In the genomic region with DNA sequence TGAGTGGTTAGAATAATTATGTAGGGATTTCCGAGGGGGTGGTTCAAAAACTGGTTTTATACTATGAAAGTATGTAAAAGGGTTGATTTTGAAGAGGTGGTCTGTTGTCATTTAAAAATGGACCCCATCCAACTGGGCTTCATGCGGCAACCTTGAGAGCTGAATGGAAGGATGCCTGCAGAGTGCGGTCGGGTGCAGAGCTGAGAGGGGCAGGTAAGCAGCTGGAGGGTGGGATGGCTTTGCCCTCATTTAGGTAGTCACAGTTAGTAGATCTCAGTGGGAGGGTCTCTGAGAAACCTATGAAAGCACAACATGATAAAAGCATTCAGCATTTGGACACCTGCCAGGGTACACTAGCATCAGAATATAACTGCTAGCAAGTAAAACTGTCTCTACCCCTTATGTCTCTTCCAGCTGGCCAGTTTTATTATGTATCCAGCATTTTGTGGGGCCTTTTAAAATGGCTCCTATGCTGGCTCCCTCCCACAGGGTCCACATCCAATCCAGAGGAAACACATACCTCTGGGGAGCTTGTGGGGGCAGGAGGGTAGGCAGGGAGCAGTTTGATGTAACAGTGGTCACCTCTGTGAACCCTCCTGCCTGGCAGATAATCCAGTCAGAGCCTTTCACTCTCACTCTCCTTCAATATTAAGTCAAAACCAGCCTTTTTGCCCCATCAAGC, we compare ENCODE assay signal across 18 cellular contexts.
DNase-seq lines count a peak whose midpoint lies in the region; ATAC-seq and TF ChIP-seq lines count a peak whose summit lies in the region.
"Had no signal": no experiment of that assay in that cellular context is flagged by ENCODE, and none has a peak within 500 bp of the region (broad histone marks: within the 10 kb centered on the region; RNA-seq: fewer than 3 reads in every experiment).

No MANE protein-coding gene starts in this region.

- DNase-seq in GM23248, result no peak
- peak; percentile 31 for DNase-seq in M059J (ENCODE audit: low read depth)
- DNase-seq in adipocyte (ENCODE audit: low read depth), result no peak
- DNase-seq in mesenchymal stem cell, result no peak
- DNase-seq in NCI-H2196 (lab: John Stamatoyannopoulos, UW; ENCODE audit: unreplicated experiment), result no peak
- no peak for DNase-seq in naive thymus-derived CD4-positive, alpha-beta T cell
- DNase-seq in ascending aorta (ENCODE audit: low spot score in 2 of 2), result no peak
- DNase-seq: activated CD4-positive, alpha-beta memory T cell treated with anti-CD3 and anti-CD28 coated beads for 36 hours; activated naive CD4-positive, alpha-beta T cell treated with anti-CD3 and anti-CD28 coated beads for 36 hours; body of pancreas; foreskin melanocyte; GOT3; Karpas-422; left cardiac atrium; NCI-H1417 treated with DMSO at 0.1 percent for 48 hours; SIG-M5; T-helper 2 cell had no signal

- H3K4me1 Mint-ChIP-seq in naive thymus-derived CD4-positive, alpha-beta T cell, result peaks cover 0 to 2% (median 0%) of the 10 kb centered on the region in 7 donors

- peaks cover 0 to 6% (median 0%) of the 10 kb centered on the region in 11 donors for H3K9me3 Mint-ChIP-seq in naive thymus-derived CD4-positive, alpha-beta T cell
- H3K9me3 Mint-ChIP-seq: activated naive CD4-positive, alpha-beta T cell treated with anti-CD3 and anti-CD28 coated beads for 36 hours had no signal

- H3K9me3 ChIP-seq in GM23248 (ENCODE audit: low read depth) (no peaks in the 10 kb centered on the region), adipocyte (ENCODE audit: control insufficient read depth, low read length) (no peaks in the 10 kb centered on the region), mesenchymal stem cell (ENCODE audit: control insufficient read depth, low read length) (no peaks in the 10 kb centered on the region), ascending aorta (no peaks in the 10 kb centered on the region)
- no peaks in the 10 kb centered on the region for H3K9me3 ChIP-seq in naive thymus-derived CD4-positive, alpha-beta T cell (ENCODE audit: control insufficient read depth in 2 of 3, low read length in 3 of 3)
- H3K9me3 ChIP-seq: body of pancreas had no signal

- H2AFZ ChIP-seq in GM23248 (peak overlapping the region; percentile 29; the same call in 1 of the 2 replicates), mesenchymal stem cell (ENCODE audit: low read depth, low read length) (no peak overlapping the region)

- no peak overlapping the region for H3K14ac ChIP-seq in mesenchymal stem cell (ENCODE audit: low read length in 2 of 2)

- no peak overlapping the region for H2BK120ac ChIP-seq in mesenchymal stem cell (ENCODE audit: low read depth, low read length)

- peak overlapping the region; percentile 2 for H2AK5ac ChIP-seq in mesenchymal stem cell (ENCODE audit: low read length, severe bottlenecking)

- WGBS in GM23248 (ENCODE audit: low coverage in 1 of 2, low lambda C conversion rate in 2 of 2, missing lambda C conversion rate in 2 of 2), 2 experiments, result 95 to 97% methylated on average over 4 of the region's 4 CpGs
- WGBS in mesenchymal stem cell, result 95% methylated on average over 4 of the region's 4 CpGs

- peaks cover 16% of the 10 kb centered on the region for H3K4me1 ChIP-seq in GM23248 (ENCODE audit: insufficient read depth)
- H3K4me1 ChIP-seq in adipocyte (ENCODE audit: control insufficient read depth, insufficient read depth, low read length), result peaks cover 25% of the 10 kb centered on the region
- H3K4me1 ChIP-seq in mesenchymal stem cell (ENCODE audit: control insufficient read depth, insufficient read depth, low read depth, low read length), result peaks cover 4% of the 10 kb centered on the region
- no peaks in the 10 kb centered on the region for H3K4me1 ChIP-seq in naive thymus-derived CD4-positive, alpha-beta T cell (ENCODE audit: control insufficient read depth in 2 of 2, insufficient read depth in 2 of 2, low read length in 2 of 2)
- no peaks in the 10 kb centered on the region for H3K4me1 ChIP-seq in ascending aorta
- H3K4me1 ChIP-seq: body of pancreas had no signal

- intact Hi-C loops in naive thymus-derived CD4-positive, alpha-beta T cell (cut with micrococcal nuclease), result no loop called here
- intact Hi-C loops in ascending aorta (cut with DNase I), result no loop called here

- in situ Hi-C loops in GM23248 (cut with MboI), result no loop called here

- no peak overlapping the region for H4K8ac ChIP-seq in mesenchymal stem cell (ENCODE audit: low read length)

- H3K9ac ChIP-seq in GM23248, result no peak overlapping the region
- H3K9ac ChIP-seq in adipocyte (ENCODE audit: low read length), result no peak overlapping the region
- H3K9ac ChIP-seq in mesenchymal stem cell (ENCODE audit: low read length), result no peak overlapping the region

- H3K36me3 Mint-ChIP-seq in naive thymus-derived CD4-positive, alpha-beta T cell, result no peaks in the 10 kb centered on the region
- H3K36me3 Mint-ChIP-seq: activated CD4-positive, alpha-beta memory T cell treated with anti-CD3 and anti-CD28 coated beads for 36 hours had no signal

- no peak overlapping the region for H3K23ac ChIP-seq in mesenchymal stem cell (ENCODE audit: low read length in 2 of 2)

- no peaks in the 10 kb centered on the region for H3K79me1 ChIP-seq in mesenchymal stem cell (replicated peaks; ENCODE audit: low read length, poor library complexity, severe bottlenecking)

- H3K4me3 ChIP-seq in GM23248, result no peak overlapping the region
- H3K4me3 ChIP-seq in adipocyte (ENCODE audit: low read length), result peak overlapping the region; percentile 26
- no peak overlapping the region for H3K4me3 ChIP-seq in mesenchymal stem cell (ENCODE audit: insufficient read depth in 1 of 2, low read depth in 1 of 2, low read length in 2 of 2)
- no peak overlapping the region for H3K4me3 ChIP-seq in naive thymus-derived CD4-positive, alpha-beta T cell (ENCODE audit: low read length)
- no peak overlapping the region for H3K4me3 ChIP-seq in ascending aorta
- H3K4me3 ChIP-seq: body of pancreas had no signal

- no peak overlapping the region for H3K27ac Mint-ChIP-seq in naive thymus-derived CD4-positive, alpha-beta T cell
- H3K27ac Mint-ChIP-seq: activated CD4-positive, alpha-beta memory T cell treated with anti-CD3 and anti-CD28 coated beads for 36 hours; activated naive CD4-positive, alpha-beta T cell treated with anti-CD3 and anti-CD28 coated beads for 36 hours had no signal

- H3F3A ChIP-seq in GM23248 (ENCODE audit: insufficient read depth), result no peaks in the 10 kb centered on the region

- H3K79me2 ChIP-seq in GM23248 (ENCODE audit: insufficient read depth), result no peaks in the 10 kb centered on the region

- TF ChIP-seq CTCF in ascending aorta (IDR thresholded peaks at IDR 0.05), result no peak

- CTCF ChIA-PET in naive thymus-derived CD4-positive, alpha-beta T cell (lab: Charles Lee), result no interaction called here

- peak overlapping the region in 1 of 10 donors; percentile 21 for H3K4me3 Mint-ChIP-seq in naive thymus-derived CD4-positive, alpha-beta T cell
- H3K4me3 Mint-ChIP-seq: activated CD4-positive, alpha-beta memory T cell treated with anti-CD3 and anti-CD28 coated beads for 36 hours; activated naive CD4-positive, alpha-beta T cell treated with anti-CD3 and anti-CD28 coated beads for 36 hours had no signal

- H3K9me2 ChIP-seq in GM23248 (ENCODE audit: insufficient read depth), result no peaks in the 10 kb centered on the region; the same call in 1 of the 2 replicates

- H4K91ac ChIP-seq in mesenchymal stem cell (ENCODE audit: low read length), result no peak overlapping the region

- H2BK12ac ChIP-seq in mesenchymal stem cell (ENCODE audit: low read length in 2 of 2), result no peak overlapping the region

- H3K18ac ChIP-seq in mesenchymal stem cell (ENCODE audit: low read depth in 1 of 2, low read length in 2 of 2), result no peak overlapping the region

- H3K27me3 Mint-ChIP-seq in naive thymus-derived CD4-positive, alpha-beta T cell, result no peaks in the 10 kb centered on the region
- H3K27me3 Mint-ChIP-seq: activated CD4-positive, alpha-beta memory T cell treated with anti-CD3 and anti-CD28 coated beads for 36 hours had no signal

- H3K27ac ChIP-seq in GM23248 (no peak overlapping the region), mesenchymal stem cell (ENCODE audit: low read length, poor library complexity, severe bottlenecking) (peak overlapping the region; percentile 75), ascending aorta (no peak overlapping the region)
- H3K27ac ChIP-seq in naive thymus-derived CD4-positive, alpha-beta T cell (ENCODE audit: low read depth, low read length), result no peak overlapping the region
- H3K27ac ChIP-seq: body of pancreas had no signal

- H3K36me3 ChIP-seq in GM23248 (ENCODE audit: low read depth), result no peaks in the 10 kb centered on the region
- H3K36me3 ChIP-seq in adipocyte (ENCODE audit: control insufficient read depth, insufficient read depth, low read length, severe bottlenecking), result no peaks in the 10 kb centered on the region
- H3K36me3 ChIP-seq in mesenchymal stem cell (ENCODE audit: control insufficient read depth in 1 of 2, insufficient read depth in 2 of 2, low read depth in 1 of 2, low read length in 2 of 2), result no peaks in the 10 kb centered on the region
- H3K36me3 ChIP-seq in naive thymus-derived CD4-positive, alpha-beta T cell (ENCODE audit: control insufficient read depth in 2 of 3, insufficient read depth in 3 of 3, low read length in 3 of 3), result no peaks in the 10 kb centered on the region
- H3K36me3 ChIP-seq in ascending aorta, result no peaks in the 10 kb centered on the region

- peak overlapping the region; percentile 10 for H2BK5ac ChIP-seq in mesenchymal stem cell (ENCODE audit: low read depth, low read length, poor library complexity, severe bottlenecking)

- H3K4ac ChIP-seq in mesenchymal stem cell (ENCODE audit: low read depth in 1 of 2, low read length in 2 of 2), result no peak overlapping the region

- no peak for ATAC-seq in GM19324 (IDR thresholded peaks at IDR 0.05; ENCODE audit: low FRiP score, unreplicated experiment)
- ATAC-seq in naive thymus-derived CD4-positive, alpha-beta T cell, result no peak
- ATAC-seq: body of pancreas had no signal

- H3K4me2 ChIP-seq in GM23248 (ENCODE audit: unreplicated experiment) (no peak overlapping the region), mesenchymal stem cell (ENCODE audit: low read length, poor library complexity, severe bottlenecking) (no peak overlapping the region)

- H4K20me1 ChIP-seq in GM23248 (ENCODE audit: insufficient read depth), result no peaks in the 10 kb centered on the region

- no peak overlapping the region for H2BK15ac ChIP-seq in mesenchymal stem cell (ENCODE audit: low read depth, poor library complexity, severe bottlenecking)

- POLR2A ChIA-PET in naive thymus-derived CD4-positive, alpha-beta T cell (lab: Charles Lee), result no interaction called here

- H3K27me3 ChIP-seq in GM23248 (replicated peaks; ENCODE audit: insufficient read depth) (no peaks in the 10 kb centered on the region), adipocyte (replicated peaks; ENCODE audit: control insufficient read depth, insufficient read depth, low read length) (no peaks in the 10 kb centered on the region), mesenchymal stem cell (ENCODE audit: control insufficient read depth in 1 of 2, insufficient read depth in 1 of 2, low read length in 2 of 2) (no peaks in the 10 kb centered on the region), ascending aorta (no peaks in the 10 kb centered on the region)
- no peaks in the 10 kb centered on the region for H3K27me3 ChIP-seq in naive thymus-derived CD4-positive, alpha-beta T cell (ENCODE audit: control insufficient read depth in 2 of 2, insufficient read depth in 2 of 2, low read length in 2 of 2)
- H3K27me3 ChIP-seq: body of pancreas had no signal
